ENCODE assay signal across 22 cellular contexts in genomic region chr1:76503100-76503499, GRCh38.
"Had no signal": no experiment of that assay in that cellular context is flagged by ENCODE, and none has a peak within 500 bp of the region (broad histone marks: within the 10 kb centered on the region; RNA-seq: fewer than 3 reads in every experiment).

No MANE protein-coding gene starts in this region.

- H3K4me1 ChIP-seq: sigmoid colon, thyroid gland had no signal

- H3K27ac Mint-ChIP-seq: activated naive CD8-positive, alpha-beta T cell treated with anti-CD3 and anti-CD28 coated beads, Interleukin-2, amount 10 ng/mL, durations not matched to agents 7 days and 5 days; memory B cell; progenitor cell of endocrine pancreas had no signal

- ATAC-seq: heart left ventricle; left colon; mucosa of descending colon; stimulated activated naive CD8-positive, alpha-beta T cell treated with anti-CD3 and anti-CD28 coated beads, Interleukin-15, Interleukin-2, amounts not matched to agents 100 U/mL and 50 U/mL, for 24 hours had no signal

- H3K4me3 Mint-ChIP-seq: activated naive CD8-positive, alpha-beta T cell treated with anti-CD3 and anti-CD28 coated beads, Interleukin-2, amount 10 ng/mL, durations not matched to agents 7 days and 5 days; memory B cell; naive B cell had no signal

- H3K9me3 ChIP-seq: heart left ventricle, mucosa of descending colon, sigmoid colon, spleen, thyroid gland had no signal

- H3K27me3 ChIP-seq: heart left ventricle, sigmoid colon, spleen, thyroid gland had no signal

- H3K36me3 ChIP-seq: heart left ventricle, sigmoid colon, spleen, thyroid gland had no signal

- H3K27ac ChIP-seq: coronary artery, heart left ventricle, sigmoid colon, spleen, thyroid gland had no signal

- H3K9me3 Mint-ChIP-seq: activated naive CD8-positive, alpha-beta T cell treated with anti-CD3 and anti-CD28 coated beads, Interleukin-2, amount 10 ng/mL, durations not matched to agents 7 days and 5 days; memory B cell; naive B cell had no signal

- H3K27me3 Mint-ChIP-seq: activated naive CD8-positive, alpha-beta T cell treated with anti-CD3 and anti-CD28 coated beads, Interleukin-2, amount 10 ng/mL, durations not matched to agents 7 days and 5 days; memory B cell; naive B cell; progenitor cell of endocrine pancreas had no signal

- H3K4me3 ChIP-seq: coronary artery, heart left ventricle, mucosa of descending colon, sigmoid colon, spleen, thyroid gland had no signal

- DNase-seq: activated CD4-positive, alpha-beta T cell treated with anti-CD3 and anti-CD28 coated beads for 4 hours; activated CD4-positive, alpha-beta T cell treated with anti-CD3 and anti-CD28 coated beads, Interleukin-2, amount 50 U/mL, for 48 hours; activated CD4-positive, CD25-positive, alpha-beta regulatory T cell; activated naive CD4-positive, alpha-beta T cell treated with Interleukin-2 at 50 U/mL for 16 hours; activated naive CD8-positive, alpha-beta T cell treated with anti-CD3 and anti-CD28 coated beads, Interleukin-2, amount 10 ng/mL, durations not matched to agents 7 days and 5 days; activated T-cell treated with anti-CD3 and anti-CD28 coated beads, Interleukin-2, amount 50 U/mL, for 48 hours; cerebellar nuclear complex; heart left ventricle; left colon; mucosa of descending colon; naive B cell; retina; sigmoid colon; spleen; stimulated activated CD4-positive, alpha-beta T cell treated with anti-CD3 and anti-CD28 coated beads, Interleukin-4, amount 100 ng/mL, for 24 hours; stimulated activated naive CD8-positive, alpha-beta T cell treated with anti-CD3 and anti-CD28 coated beads, Interleukin-15, Interleukin-2, amounts not matched to agents 100 U/mL and 50 U/mL, for 24 hours; T1000; thyroid gland had no signal

- H3K36me3 Mint-ChIP-seq: activated naive CD8-positive, alpha-beta T cell treated with anti-CD3 and anti-CD28 coated beads, Interleukin-2, amount 10 ng/mL, durations not matched to agents 7 days and 5 days; memory B cell had no signal

- FAIRE-seq: keratinocyte had no signal

- H3K4me1 Mint-ChIP-seq: memory B cell had no signal
